In the genomic region with DNA sequence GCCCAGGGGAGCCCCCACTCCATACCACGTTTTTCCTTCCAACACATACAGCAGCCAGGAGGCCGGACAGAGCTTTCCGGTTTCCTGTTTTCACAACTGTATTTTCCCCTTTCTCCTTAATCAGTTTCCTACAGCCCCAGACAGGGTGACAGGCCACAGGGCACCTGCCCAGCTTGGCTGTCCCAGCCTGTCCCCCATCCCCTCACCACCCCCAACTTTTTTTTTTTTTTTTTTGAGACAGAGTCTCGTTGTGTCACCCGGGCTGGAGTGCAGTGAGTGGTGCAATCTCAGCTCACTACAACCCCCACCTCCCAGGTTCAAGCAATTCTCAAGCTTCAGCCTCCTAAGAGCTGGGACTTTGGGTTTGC, we compare ENCODE assay signal across 8 cellular contexts. TPM values are rescaled to one million over a fixed set of nuclear protein-coding genes. Genes with fewer than 3 reads are reported as not detected.
DNase-seq lines count a peak whose midpoint lies in the region; ATAC-seq and TF ChIP-seq lines count a peak whose summit lies in the region.

No MANE protein-coding gene starts in this region.

- H3K23ac ChIP-seq in mesendoderm (ENCODE audit: low read length): no peak overlapping the region

- H3K56ac ChIP-seq in mesendoderm (ENCODE audit: low read length): peak overlapping the region; percentile 71

- H3K4me1 ChIP-seq in body of pancreas: peaks cover 63% of the 10 kb centered on the region
- no peaks in the 10 kb centered on the region for H3K4me1 ChIP-seq in mesendoderm (ENCODE audit: control insufficient read depth, low read depth, low read length)

- no peaks in the 10 kb centered on the region for H3K79me2 ChIP-seq in mesendoderm (ENCODE audit: control insufficient read depth, insufficient read depth, low read length)

- H3K4me1 Mint-ChIP-seq in immature natural killer cell: peaks cover 4 to 5% of the 10 kb centered on the region in 2 donors

- H3K79me1 ChIP-seq in mesendoderm (ENCODE audit: low read length): no peaks in the 10 kb centered on the region

- DNase-seq in ACHN (peak; percentile 34), body of pancreas (peak in 1 of 4 donors; percentile 42), mesendoderm (no peak), iPS-NIHi7 (ENCODE audit: extremely low spot score) (no peak), immature natural killer cell (no peak)
- no peak for DNase-seq in NK-92 treated with Interleukin-12 subunit alpha and Interleukin-12 subunit beta, amount 100 ng/mL, for 24 hours (lab: John Stamatoyannopoulos, UW)

- H3K27me3 ChIP-seq in body of pancreas (no peaks in the 10 kb centered on the region), mesendoderm (ENCODE audit: insufficient read depth, low read length, poor library complexity) (no peaks in the 10 kb centered on the region)

- peak overlapping the region; percentile 54 for H3K18ac ChIP-seq in mesendoderm (ENCODE audit: low read length)

- H3K4ac ChIP-seq in mesendoderm (ENCODE audit: low read depth, low read length): peak overlapping the region; percentile 63

- no peaks in the 10 kb centered on the region for H3K9me3 Mint-ChIP-seq in immature natural killer cell

- H3K9me3 ChIP-seq in body of pancreas: no peaks in the 10 kb centered on the region

- in situ Hi-C loops in ACHN (cut with HindIII; ENCODE audit: low pct_ligation_motif_present, low pct_unique_long_range_greater_than_20kb, low sequenced_read_pairs): no loop called here

- TF ChIP-seq POLR2A in body of pancreas (IDR thresholded peaks at IDR 0.05): no peak

- H3K4me3 Mint-ChIP-seq in immature natural killer cell: no peak overlapping the region

- ATAC-seq in HG03432 (IDR thresholded peaks at IDR 0.05; ENCODE audit: unreplicated experiment): peak; percentile 26
- ATAC-seq in body of pancreas: peak; percentile 4
- no peak for ATAC-seq in GM18520 (IDR thresholded peaks at IDR 0.05; ENCODE audit: unreplicated experiment)

- no peaks in the 10 kb centered on the region for H3K36me3 ChIP-seq in body of pancreas (replicated peaks in 1 of 2; ENCODE audit: insufficient read depth in 1 of 2, low read depth in 2 of 2)
- no peaks in the 10 kb centered on the region for H3K36me3 ChIP-seq in mesendoderm (ENCODE audit: control insufficient read depth, insufficient read depth, low read length)

- intact Hi-C loops in body of pancreas (cut with DNase I): no loop called here

- peak overlapping the region; percentile 8 for H3K9ac ChIP-seq in mesendoderm (ENCODE audit: low read length)

- no peak overlapping the region for H3K27ac Mint-ChIP-seq in immature natural killer cell

- no peak overlapping the region for H2BK15ac ChIP-seq in mesendoderm (replicated peaks; ENCODE audit: low read depth)

- H3K27ac ChIP-seq in body of pancreas: peak overlapping the region; percentile 79 to 99 (median 97)
- H3K27ac ChIP-seq in mesendoderm (ENCODE audit: low read depth, low read length): no peak overlapping the region

- no peak overlapping the region for H2BK120ac ChIP-seq in mesendoderm (ENCODE audit: low read depth, low read length)

- H3K36me3 Mint-ChIP-seq in immature natural killer cell: no peaks in the 10 kb centered on the region

- H4K8ac ChIP-seq in mesendoderm (ENCODE audit: low read depth, low read length): peak overlapping the region; percentile 43

- H3K4me3 ChIP-seq in body of pancreas (no peak overlapping the region), mesendoderm (ENCODE audit: low read length) (no peak overlapping the region)

- H4K5ac ChIP-seq in mesendoderm (ENCODE audit: low read length): no peak overlapping the region

- no peak overlapping the region for H2BK5ac ChIP-seq in mesendoderm (ENCODE audit: low read length)

- H3K27me3 Mint-ChIP-seq in immature natural killer cell (ENCODE audit: low read depth in 3 of 3): peaks cover 3 to 5% (median 3%) of the 10 kb centered on the region in 3 donors

- H3K4me2 ChIP-seq in mesendoderm (ENCODE audit: low read length): no peak overlapping the region

- no peak for TF ChIP-seq CTCF in body of pancreas (IDR thresholded peaks at IDR 0.05)

- no peak overlapping the region for H2AK5ac ChIP-seq in mesendoderm (ENCODE audit: low read length)

- 20 to 25% methylated on average over 5 of the region's 5 CpGs for WGBS in body of pancreas, 2 donors
- no CpG with 5 or more reads among the region's 5 CpGs for WGBS in mesendoderm (ENCODE audit: extremely low coverage, insufficient coverage, low lambda C conversion rate)

RNA-seq across cellular contexts. Expression of a gene that starts 10.3 kb away (rescaled TPM):
- total RNA-seq in body of pancreas: 100 to 1,000 TPM; 367 to 445 TPM
- 197 TPM for polyA plus RNA-seq in mesendoderm (2013, experiment 1 of 2)
- 201 TPM for polyA plus RNA-seq in mesendoderm (2013, experiment 2 of 2)
- polyA plus RNA-seq in immature natural killer cell: 10 to 100 TPM; 11.2 to 49.8 (median 34.6) TPM
